ENCODE assay signal across 8 cellular contexts in genomic region chr17:5526821-5527598, GRCh38. TPM values are rescaled to one million over a fixed set of nuclear protein-coding genes. Genes with fewer than 3 reads are reported as not detected.
DNase-seq lines count a peak whose midpoint lies in the region; ATAC-seq and TF ChIP-seq lines count a peak whose summit lies in the region.

No MANE protein-coding gene starts in this region.

- TF ChIP-seq CTCF in MCF 10A (IDR thresholded peaks at IDR 0.05; ENCODE audit: unreplicated experiment) (no peak), breast epithelium (IDR thresholded peaks at IDR 0.05) (no peak), brain (conservative IDR thresholded peaks at IDR 0.05) (no peak), kidney epithelial cell (IDR thresholded peaks at IDR 0.05; ENCODE audit: insufficient read depth, low read length, poor library complexity, severe bottlenecking) (no peak)

- H3K4me1 Mint-ChIP-seq in MCF 10A (ENCODE audit: insufficient read depth, unreplicated experiment) (peaks cover 6% of the 10 kb centered on the region), brain (peaks cover 33% of the 10 kb centered on the region)

- H3K27me3 Mint-ChIP-seq in MCF 10A (ENCODE audit: insufficient read depth, unreplicated experiment) (no peaks in the 10 kb centered on the region), brain (peaks cover 7% of the 10 kb centered on the region)

- H3K9me3 Mint-ChIP-seq in MCF 10A (ENCODE audit: unreplicated experiment) (no peaks in the 10 kb centered on the region), brain (peaks cover 0 to 4% (median 0%) of the 10 kb centered on the region in 5 experiments)

- no TSS peak for BruUV-seq in MCF 10A (replicated peaks; lab: Mats Ljungman, UMichigan)

- peak; percentile 98 for ATAC-seq in SK-N-SH treated with all-trans-retinoic acid at 6 μM for 48 hours
- ATAC-seq in HG03095 (IDR thresholded peaks at IDR 0.05; ENCODE audit: unreplicated experiment): no peak

- H3K4me3 ChIP-seq in breast epithelium (no peak overlapping the region), kidney epithelial cell (ENCODE audit: low read depth, low read length) (no peak overlapping the region)

- H3K36me3 Mint-ChIP-seq in MCF 10A (ENCODE audit: insufficient read depth, unreplicated experiment): peaks cover 30% of the 10 kb centered on the region
- H3K36me3 Mint-ChIP-seq in brain: no peaks in the 10 kb centered on the region

- CTCF ChIA-PET in MCF 10A (lab: Yijun Ruan, JAX): interaction anchor here (0.6 to 0.9 kb wide), 2 partner anchors 19 to 723 kb away, joined by 4 read pairs; no protein-coding TSS in a partner anchor

- POLR2A ChIA-PET in MCF 10A (lab: Yijun Ruan, JAX): no interaction called here

- H3K27me3 ChIP-seq in breast epithelium: no peaks in the 10 kb centered on the region
- H3K27me3 ChIP-seq in kidney epithelial cell (ENCODE audit: control insufficient read depth, insufficient read depth, low read length): no peaks in the 10 kb centered on the region

- peak; percentile 85 for DNase-seq in MCF 10A (ENCODE audit: unreplicated experiment)
- DNase-seq in breast epithelium (ENCODE audit: low spot score in 2 of 2): no peak
- DNase-seq in kidney epithelial cell (ENCODE audit: low read depth): peak; percentile 98
- DNase-seq in stimulated activated CD4-positive, alpha-beta T cell treated with anti-CD3 and anti-CD28 coated beads, Interleukin-2, amount 100 ng/mL, for 4 hours (ENCODE audit: low read depth): peak; percentile 40
- no peak for DNase-seq in NCI-H1092 treated with DMSO at 0.1 percent for 48 hours (lab: John Stamatoyannopoulos, UW)

- no peak overlapping the region for H3K4me3 Mint-ChIP-seq in MCF 10A (ENCODE audit: unreplicated experiment)
- peak overlapping the region; percentile 15 to 47 (median 34) for H3K4me3 Mint-ChIP-seq in brain

- TF ChIP-seq POLR2A in breast epithelium (IDR thresholded peaks at IDR 0.05): no peak

- H3K27ac ChIP-seq in breast epithelium: no peak overlapping the region

- H3K4me1 ChIP-seq in breast epithelium: no peaks in the 10 kb centered on the region

- H3K27ac Mint-ChIP-seq in MCF 10A (ENCODE audit: low read depth, unreplicated experiment) (peak overlapping the region; percentile 73), brain (peak overlapping the region; percentile 74 to 99 (median 97))

- H3K36me3 ChIP-seq in breast epithelium: no peaks in the 10 kb centered on the region
- H3K36me3 ChIP-seq in kidney epithelial cell (ENCODE audit: control insufficient read depth, insufficient read depth, low read length): no peaks in the 10 kb centered on the region

- intact Hi-C loops in MCF 10A (cut with micrococcal nuclease) (no loop called here), breast epithelium (cut with DNase I; ENCODE audit: low total_unique reads) (no loop called here)

- no peaks in the 10 kb centered on the region for H3K9me3 ChIP-seq in breast epithelium

TF ChIP-seq in SK-N-SH treated with all-trans-retinoic acid at 6 μM for 48 hours, 23 proteins besides CTCF, POLR2A, EP300 and RAD21:
- TF ChIP-seq PATZ1 (CRISPR knock-in tag; IDR thresholded peaks at IDR 0.05; ENCODE audit: borderline replicate concordance): 0 out of 2 replicates have a peak, but pooled peaks have one; percentile 31
- TF ChIP-seq, protein P1, sequence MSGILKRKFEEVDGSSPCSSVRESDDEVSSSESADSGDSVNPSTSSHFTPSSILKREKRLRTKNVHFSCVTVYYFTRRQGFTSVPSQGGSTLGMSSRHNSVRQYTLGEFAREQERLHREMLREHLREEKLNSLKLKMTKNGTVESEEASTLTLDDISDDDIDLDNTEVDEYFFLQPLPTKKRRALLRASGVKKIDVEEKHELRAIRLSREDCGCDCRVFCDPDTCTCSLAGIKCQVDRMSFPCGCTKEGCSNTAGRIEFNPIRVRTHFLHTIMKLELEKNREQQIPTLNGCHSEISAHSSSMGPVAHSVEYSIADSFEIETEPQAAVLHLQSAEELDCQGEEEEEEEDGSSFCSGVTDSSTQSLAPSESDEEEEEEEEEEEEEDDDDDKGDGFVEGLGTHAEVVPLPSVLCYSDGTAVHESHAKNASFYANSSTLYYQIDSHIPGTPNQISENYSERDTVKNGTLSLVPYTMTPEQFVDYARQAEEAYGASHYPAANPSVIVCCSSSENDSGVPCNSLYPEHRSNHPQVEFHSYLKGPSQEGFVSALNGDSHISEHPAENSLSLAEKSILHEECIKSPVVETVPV (CRISPR knock-in tag; IDR thresholded peaks at IDR 0.05): no peak
- TF ChIP-seq ISL1 (CRISPR knock-in tag; IDR thresholded peaks at IDR 0.05): peak; percentile 39; the same call in 1 of the 2 replicates
- TF ChIP-seq, protein P2, sequence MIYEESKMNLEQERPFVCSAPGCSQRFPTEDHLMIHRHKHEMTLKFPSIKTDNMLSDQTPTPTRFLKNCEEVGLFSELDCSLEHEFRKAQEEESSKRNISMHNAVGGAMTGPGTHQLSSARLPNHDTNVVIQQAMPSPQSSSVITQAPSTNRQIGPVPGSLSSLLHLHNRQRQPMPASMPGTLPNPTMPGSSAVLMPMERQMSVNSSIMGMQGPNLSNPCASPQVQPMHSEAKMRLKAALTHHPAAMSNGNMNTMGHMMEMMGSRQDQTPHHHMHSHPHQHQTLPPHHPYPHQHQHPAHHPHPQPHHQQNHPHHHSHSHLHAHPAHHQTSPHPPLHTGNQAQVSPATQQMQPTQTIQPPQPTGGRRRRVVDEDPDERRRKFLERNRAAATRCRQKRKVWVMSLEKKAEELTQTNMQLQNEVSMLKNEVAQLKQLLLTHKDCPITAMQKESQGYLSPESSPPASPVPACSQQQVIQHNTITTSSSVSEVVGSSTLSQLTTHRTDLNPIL (CRISPR knock-in tag; IDR thresholded peaks at IDR 0.05; ENCODE audit: low read depth): peak; percentile 81
- 0 out of 2 replicates have a peak, but pooled peaks have one; percentile 36 for TF ChIP-seq ZFP3 (CRISPR knock-in tag; IDR thresholded peaks at IDR 0.05)
- TF ChIP-seq PPARA (CRISPR knock-in tag; IDR thresholded peaks at IDR 0.05; ENCODE audit: borderline replicate concordance): no peak

RNA-seq across cellular contexts. Expression of gene MIS12, which starts 40.6 kb away (rescaled TPM):
- total RNA-seq in MCF 10A (2022) (32.8 and 44.2 TPM in 2 replicates), breast epithelium (10 to 100 TPM; 12.3 to 16.5 (median 14.1) TPM), kidney epithelial cell (23.7 and 25.1 TPM in 2 replicates)
- polyA plus RNA-seq in brain (ENCODE audit: insufficient read depth, low read depth, low replicate concordance): 16.9 TPM

RNA-seq across cellular contexts. Expression of gene DERL2, which starts 41.0 kb away (rescaled TPM):
- total RNA-seq in MCF 10A (2022) (107 and 125 TPM in 2 replicates), breast epithelium (10 to 100 TPM; 27.2 to 50.1 (median 41.6) TPM), kidney epithelial cell (45.9 and 65.6 TPM in 2 replicates)
- polyA plus RNA-seq in brain (ENCODE audit: insufficient read depth, low read depth, low replicate concordance): 32.7 TPM

RNA-seq across cellular contexts. Expression of gene NLRP1, which starts 57.3 kb away (rescaled TPM):
- total RNA-seq in MCF 10A (2022) (29.0 and 33.5 TPM in 2 replicates), breast epithelium (10 to 100 TPM; 27.4 to 35.1 (median 29.6) TPM), kidney epithelial cell (14.4 and 15.7 TPM in 2 replicates)
- polyA plus RNA-seq in brain (ENCODE audit: insufficient read depth, low read depth, low replicate concordance): 685 TPM

RNA-seq across cellular contexts. Expression of gene DHX33, which starts 58.2 kb away (rescaled TPM):
- total RNA-seq in MCF 10A (2022): 32.1 and 41.0 TPM in 2 replicates
- total RNA-seq in breast epithelium: 10 to 100 TPM; 10.1 to 14.4 (median 13.8) TPM
- 10.9 TPM for polyA plus RNA-seq in brain (ENCODE audit: insufficient read depth, low read depth, low replicate concordance)
- 16.4 and 17.2 TPM in 2 replicates for total RNA-seq in kidney epithelial cell

Comparison
In these comparisons a context has a peak if more than half of its experiments do, and no peak if none do; other contexts are left out.
1. DNase-seq: peak in MCF 10A (single experiment), kidney epithelial cell (single experiment) and stimulated activated CD4-positive, alpha-beta T cell treated with anti-CD3 and anti-CD28 coated beads, Interleukin-2, amount 100 ng/mL, for 4 hours (single experiment); none in breast epithelium (0 of 2) and NCI-H1092 treated with DMSO at 0.1 percent for 48 hours (single experiment).